Comparison of ENCODE assay signal across 8 cellular contexts in the genomic region with DNA sequence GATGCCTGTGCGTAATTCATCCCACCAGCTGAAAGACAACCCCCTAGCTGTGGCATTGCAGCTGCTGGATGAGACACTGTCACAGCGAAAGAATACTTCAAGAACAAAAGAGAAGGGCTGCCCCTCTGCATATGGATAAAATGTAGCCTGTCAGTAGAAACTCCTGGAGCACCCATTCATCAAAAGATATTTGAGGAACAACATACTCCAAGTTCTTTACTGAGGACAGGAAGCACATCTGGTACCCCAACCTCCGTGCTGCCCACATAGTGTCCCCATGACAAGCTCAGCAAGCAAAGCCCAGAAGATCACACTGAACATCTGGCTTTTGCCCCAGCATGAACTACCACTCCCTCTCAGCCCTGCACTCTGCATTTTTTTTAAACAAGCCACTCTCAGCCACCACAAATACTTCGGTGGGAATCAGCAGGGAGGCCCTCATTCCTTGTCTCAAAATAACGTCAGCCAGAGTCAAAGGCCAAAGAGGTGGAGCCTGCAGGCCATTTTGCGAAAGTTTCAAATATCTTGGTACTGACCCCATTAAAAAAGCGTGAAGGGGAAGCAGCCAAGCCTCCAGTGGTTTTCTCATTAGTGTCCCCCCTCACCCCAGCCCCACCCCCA. TPM values are rescaled to one million over a fixed set of nuclear protein-coding genes. Genes with fewer than 3 reads are reported as not detected.
DNase-seq lines count a peak whose midpoint lies in the region; ATAC-seq and TF ChIP-seq lines count a peak whose summit lies in the region.

No MANE protein-coding gene starts in this region.

- peak overlapping the region; percentile 0 for H3K27ac ChIP-seq in neural cell (ENCODE audit: low read length)

- peak overlapping the region; percentile 91 for H3K4me3 ChIP-seq in BE2C (ENCODE audit: low read depth, low read length)
- H3K4me3 ChIP-seq in neural cell (ENCODE audit: low read length) = peak overlapping the region; percentile 93

- POLR2A ChIA-PET in HEK293T (lab: Yijun Ruan, JAX) = interaction anchor here (0.6 to 1.1 kb wide), 2 partner anchors 47 to 60 kb away, joined by 3 read pairs; no protein-coding TSS in a partner anchor

- no peak for TF ChIP-seq EP300 in neural cell (conservative IDR thresholded peaks at IDR 0.05; ENCODE audit: poor library complexity, severe bottlenecking)

- H3K79me2 ChIP-seq in neural cell (replicated peaks; ENCODE audit: insufficient read depth, low read length) = peaks cover 20% of the 10 kb centered on the region

- DNase-seq in BE2C = no peak
- peak; percentile 46 for DNase-seq in HEK293T (ENCODE audit: extremely low spot score)
- DNase-seq in UCSD-AML1 (lab: John Stamatoyannopoulos, UW; ENCODE audit: unreplicated experiment) = peak; percentile 37
- DNase-seq in fibroblast of peridontal ligament (ENCODE audit: extremely low read depth) = peak; percentile 98
- DNase-seq in NCI-H2196 (lab: John Stamatoyannopoulos, UW; ENCODE audit: unreplicated experiment) = no peak
- no peak for DNase-seq in activated effector memory CD4-positive, alpha-beta T cell treated with Interleukin-2 at 50 U/mL for 16 hours

- H3K4me2 ChIP-seq in neural cell (ENCODE audit: low read length) = peak overlapping the region; percentile 77

- peak; percentile 34 for TF ChIP-seq CTCF in BE2C (IDR thresholded peaks at IDR 0.05; ENCODE audit: low read depth, low read length)
- peak; percentile 36 for TF ChIP-seq CTCF in neural cell (IDR thresholded peaks at IDR 0.05; ENCODE audit: poor library complexity, severe bottlenecking)

- H2AFZ ChIP-seq in neural cell (ENCODE audit: low read depth, low read length) = no peak overlapping the region

- no peaks in the 10 kb centered on the region for H3K9me3 ChIP-seq in BE2C
- H3K9me3 ChIP-seq in neural cell (ENCODE audit: low read length) = no peaks in the 10 kb centered on the region

- H3K27me3 ChIP-seq in BE2C (no peaks in the 10 kb centered on the region), neural cell (ENCODE audit: insufficient read depth, low read depth, low read length) (no peaks in the 10 kb centered on the region)

- TF ChIP-seq RAD21 in neural cell (conservative IDR thresholded peaks at IDR 0.05) = no peak

- H3F3A ChIP-seq in neural cell (ENCODE audit: insufficient read depth, low read length, poor library complexity, severe bottlenecking) = no peaks in the 10 kb centered on the region

- H3K4me1 ChIP-seq in BE2C = peaks cover 17% of the 10 kb centered on the region

- no peaks in the 10 kb centered on the region; the same call in 1 of the 2 replicates for H3K36me3 ChIP-seq in BE2C
- no peaks in the 10 kb centered on the region for H3K36me3 ChIP-seq in neural cell (ENCODE audit: insufficient read depth, low read length)

- no peak for ATAC-seq in HG02973 (IDR thresholded peaks at IDR 0.05; ENCODE audit: unreplicated experiment)

- H4K20me1 ChIP-seq in neural cell (ENCODE audit: insufficient read depth) = no peaks in the 10 kb centered on the region

- H3K9me2 ChIP-seq in neural cell (ENCODE audit: insufficient read depth, low read length) = no peaks in the 10 kb centered on the region

- peak overlapping the region; percentile 71 for H3K9ac ChIP-seq in neural cell (ENCODE audit: low read length)

- CTCF ChIA-PET in HEK293T (lab: Yijun Ruan, JAX) = interaction anchor here (0.5 to 2.1 kb wide), 3 partner anchors 9 to 96 kb away, joined by 3 to 9 read pairs (median 5); no protein-coding TSS in a partner anchor

TF ChIP-seq in HEK293T, 16 proteins besides CTCF, POLR2A, EP300 and RAD21:
- no peak for TF ChIP-seq FOXM1 (IDR thresholded peaks at IDR 0.05; ENCODE audit: borderline replicate concordance)
- TF ChIP-seq, protein P1, sequence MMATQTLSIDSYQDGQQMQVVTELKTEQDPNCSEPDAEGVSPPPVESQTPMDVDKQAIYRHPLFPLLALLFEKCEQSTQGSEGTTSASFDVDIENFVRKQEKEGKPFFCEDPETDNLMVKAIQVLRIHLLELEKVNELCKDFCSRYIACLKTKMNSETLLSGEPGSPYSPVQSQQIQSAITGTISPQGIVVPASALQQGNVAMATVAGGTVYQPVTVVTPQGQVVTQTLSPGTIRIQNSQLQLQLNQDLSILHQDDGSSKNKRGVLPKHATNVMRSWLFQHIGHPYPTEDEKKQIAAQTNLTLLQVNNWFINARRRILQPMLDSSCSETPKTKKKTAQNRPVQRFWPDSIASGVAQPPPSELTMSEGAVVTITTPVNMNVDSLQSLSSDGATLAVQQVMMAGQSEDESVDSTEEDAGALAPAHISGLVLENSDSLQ (IDR thresholded peaks at IDR 0.05) = peak; percentile 5; the same call in 1 of the 2 replicates

TF ChIP-seq in neural cell, 6 proteins besides CTCF, POLR2A, EP300 and RAD21:
- TF ChIP-seq REST (IDR thresholded peaks at IDR 0.05; ENCODE audit: borderline replicate concordance) = no peak
- TF ChIP-seq POLR2AphosphoS5 (IDR thresholded peaks at IDR 0.05) = no peak
- TF ChIP-seq MXI1 (conservative IDR thresholded peaks at IDR 0.05; ENCODE audit: poor library complexity, severe bottlenecking) = no peak
- no peak for TF ChIP-seq TAF1 (IDR thresholded peaks at IDR 0.05; ENCODE audit: low read depth)
- no peak for TF ChIP-seq EZH2 (IDR thresholded peaks at IDR 0.05; ENCODE audit: borderline replicate concordance, insufficient read depth, low read length, poor library complexity, severe bottlenecking)
- no peak for TF ChIP-seq SMC3 (conservative IDR thresholded peaks at IDR 0.05; ENCODE audit: poor library complexity)
TF ChIP-seq in neural cell: peak in this region for 0.

RNA-seq across cellular contexts. Expression of gene CREB3L2, which starts 1.7 kb away (rescaled TPM):
- polyA plus RNA-seq in BE2C (2012; ENCODE audit: insufficient read depth, insufficient read length, low read depth) = 9.6 TPM
- 1.5 and 1.9 TPM in 2 replicates for polyA plus RNA-seq in neural cell
- polyA minus RNA-seq in neural cell = 4.4 and 6.1 TPM in 2 replicates

Comparison
In these comparisons a context has a peak if more than half of its experiments do, and no peak if none do; other contexts are left out.
1. DNase-seq: peak in HEK293T (single experiment), UCSD-AML1 (single experiment) and fibroblast of peridontal ligament (single experiment); none in BE2C (single experiment), NCI-H2196 (single experiment) and activated effector memory CD4-positive, alpha-beta T cell treated with Interleukin-2 at 50 U/mL for 16 hours (single experiment).